Comparison of ENCODE assay signal across 10 cellular contexts in genomic region chr6:31896493-31896855, GRCh38. TPM values are rescaled to one million over a fixed set of nuclear protein-coding genes. Genes with fewer than 3 reads are reported as not detected.
A peak's percentile ranks its signal among the peaks of the same experiment; 100 is the strongest.
DNase-seq lines count a peak whose midpoint lies in the region; ATAC-seq lines count a peak whose summit lies in the region.
"Had no signal": no experiment of that assay in that cellular context is flagged by ENCODE, and none has a peak within 500 bp of the region (broad histone marks: within the 10 kb centered on the region; RNA-seq: fewer than 3 reads in every experiment).

No MANE protein-coding gene starts in this region.

- no peaks in the 10 kb centered on the region for H3K9me3 Mint-ChIP-seq in activated CD4-positive, alpha-beta T cell treated with anti-CD3 and anti-CD28 coated beads for 36 hours (ENCODE audit: low read depth)
- no peaks in the 10 kb centered on the region for H3K9me3 Mint-ChIP-seq in activated naive CD8-positive, alpha-beta T cell treated with anti-CD3 and anti-CD28 coated beads, Interleukin-2, amount 50 U/mL, for 24 hours

- CTCF ChIA-PET in activated CD4-positive, alpha-beta T cell treated with anti-CD3 and anti-CD28 coated beads for 36 hours (lab: Charles Lee), result no interaction called here

- H3K4me1 Mint-ChIP-seq in activated CD4-positive, alpha-beta T cell treated with anti-CD3 and anti-CD28 coated beads for 36 hours, result peaks cover 26% of the 10 kb centered on the region
- peaks cover 29% of the 10 kb centered on the region for H3K4me1 Mint-ChIP-seq in activated naive CD8-positive, alpha-beta T cell treated with anti-CD3 and anti-CD28 coated beads, Interleukin-2, amount 50 U/mL, for 24 hours

- DNase-seq in activated CD4-positive, alpha-beta T cell treated with anti-CD3 and anti-CD28 coated beads for 36 hours, result no peak
- no peak for DNase-seq in activated CD4-positive, alpha-beta T cell treated with anti-CD3 and anti-CD28 coated beads for 4 hours
- no peak for DNase-seq in activated naive CD8-positive, alpha-beta T cell treated with anti-CD3 and anti-CD28 coated beads, Interleukin-2, amount 50 U/mL, for 24 hours
- DNase-seq in HT-29 (ENCODE audit: low spot score) (no peak), foreskin melanocyte (no peak)
- DNase-seq: AML-193; stimulated activated CD4-positive, alpha-beta T cell treated with anti-CD3 and anti-CD28 coated beads, Interleukin-2, amount 100 ng/mL, for 24 hours had no signal

- intact Hi-C loops in activated CD4-positive, alpha-beta T cell treated with anti-CD3 and anti-CD28 coated beads for 36 hours (cut with DNase I, micrococcal nuclease), result loop anchor here (2.0 to 5.0 kb wide), 4 partner anchors 34 to 350 kb away; partner anchors contain the start of genes ATP6V1G2 (in 1 of the 2), NEU1 (in 1 of the 2) and NFKBIL1 (in 1 of the 2)

- POLR2A ChIA-PET in activated CD4-positive, alpha-beta T cell treated with anti-CD3 and anti-CD28 coated beads for 36 hours (lab: Charles Lee), result interaction anchor here (1.0 kb wide), 1 partner anchor 13 kb away, joined by 5 read pairs; no protein-coding TSS in a partner anchor

- peak overlapping the region; percentile 75 for H3K4me3 Mint-ChIP-seq in activated CD4-positive, alpha-beta T cell treated with anti-CD3 and anti-CD28 coated beads for 36 hours
- H3K4me3 Mint-ChIP-seq in activated naive CD8-positive, alpha-beta T cell treated with anti-CD3 and anti-CD28 coated beads, Interleukin-2, amount 50 U/mL, for 24 hours, result peak overlapping the region; percentile 83

- H3K27me3 Mint-ChIP-seq in activated CD4-positive, alpha-beta T cell treated with anti-CD3 and anti-CD28 coated beads for 36 hours, result no peaks in the 10 kb centered on the region
- H3K27me3 Mint-ChIP-seq in activated naive CD8-positive, alpha-beta T cell treated with anti-CD3 and anti-CD28 coated beads, Interleukin-2, amount 50 U/mL, for 24 hours, result no peaks in the 10 kb centered on the region

- peaks cover 21% of the 10 kb centered on the region for H3K36me3 Mint-ChIP-seq in activated CD4-positive, alpha-beta T cell treated with anti-CD3 and anti-CD28 coated beads for 36 hours (ENCODE audit: low read depth)
- peaks cover 11% of the 10 kb centered on the region for H3K36me3 Mint-ChIP-seq in activated naive CD8-positive, alpha-beta T cell treated with anti-CD3 and anti-CD28 coated beads, Interleukin-2, amount 50 U/mL, for 24 hours (ENCODE audit: low read depth)

- no peaks in the 10 kb centered on the region for H3K27me3 ChIP-seq in layer of hippocampus (ENCODE audit: control insufficient read depth, insufficient read depth, low read length)

- H3K27ac ChIP-seq in layer of hippocampus (ENCODE audit: low read depth, low read length) (peak overlapping the region; percentile 91), temporal lobe (ENCODE audit: low read depth, low read length) (peak overlapping the region; percentile 69)

- H3K27ac Mint-ChIP-seq in activated CD4-positive, alpha-beta T cell treated with anti-CD3 and anti-CD28 coated beads for 36 hours, result peak overlapping the region; percentile 86
- H3K27ac Mint-ChIP-seq in activated naive CD8-positive, alpha-beta T cell treated with anti-CD3 and anti-CD28 coated beads, Interleukin-2, amount 50 U/mL, for 24 hours, result peak overlapping the region; percentile 83

- no peak for ATAC-seq in activated CD4-positive, alpha-beta T cell treated with anti-CD3 and anti-CD28 coated beads for 36 hours
- ATAC-seq in activated naive CD8-positive, alpha-beta T cell treated with anti-CD3 and anti-CD28 coated beads, Interleukin-2, amount 50 U/mL, for 24 hours, result no peak
- ATAC-seq in HG02852 (IDR thresholded peaks at IDR 0.05; ENCODE audit: unreplicated experiment), result no peak

RNA-seq across cellular contexts. Expression of gene EHMT2, which starts 1.0 kb away (rescaled TPM):
- 10 to 100 TPM; 50.1 to 60.4 TPM for total RNA-seq in activated CD4-positive, alpha-beta T cell treated with anti-CD3 and anti-CD28 coated beads for 36 hours
- total RNA-seq in temporal lobe, result 65.6 TPM
- total RNA-seq in HT-29 (2014; rRNA removed; shearing (Covaris generic)), result 85.9 and 98.5 TPM in 2 replicates

RNA-seq across cellular contexts. Expression of gene ZBTB12, which starts 5.4 kb away (rescaled TPM):
- total RNA-seq in activated CD4-positive, alpha-beta T cell treated with anti-CD3 and anti-CD28 coated beads for 36 hours, result 1 to 10 TPM; 1.9 to 2.4 TPM
- 21.9 TPM for total RNA-seq in temporal lobe
- total RNA-seq in HT-29 (2014; rRNA removed; shearing (Covaris generic)), result 12.6 and 13.6 TPM in 2 replicates

RNA-seq across cellular contexts. Expression of gene SLC44A4, which starts 17.7 kb away (rescaled TPM):
- total RNA-seq in activated CD4-positive, alpha-beta T cell treated with anti-CD3 and anti-CD28 coated beads for 36 hours, result under 1 TPM; 0.19 to 0.27 TPM
- total RNA-seq in temporal lobe, result not detected
- 101 and 124 TPM in 2 replicates for total RNA-seq in HT-29 (2014; rRNA removed; shearing (Covaris generic))

RNA-seq across cellular contexts. Expression of gene C2, which starts 31.0 kb away (rescaled TPM):
- total RNA-seq in activated CD4-positive, alpha-beta T cell treated with anti-CD3 and anti-CD28 coated beads for 36 hours, result 1 to 10 TPM in 1 of 2 experiments, under 1 TPM in 1; 0.96 to 1.5 TPM
- total RNA-seq in temporal lobe, result 1.7 TPM
- 0.28 and 0.91 TPM in 2 replicates for total RNA-seq in HT-29 (2014; rRNA removed; shearing (Covaris generic))

RNA-seq across cellular contexts. Expression of gene NEU1, which starts 33.9 kb away (rescaled TPM):
- 10 to 100 TPM; 11.6 to 11.8 TPM for total RNA-seq in activated CD4-positive, alpha-beta T cell treated with anti-CD3 and anti-CD28 coated beads for 36 hours
- 14.0 TPM for total RNA-seq in temporal lobe
- 82.3 and 87.1 TPM in 2 replicates for total RNA-seq in HT-29 (2014; rRNA removed; shearing (Covaris generic))

Comparison
In these comparisons a context has a peak if more than half of its experiments do, and no peak if none do; other contexts are left out.
1. RNA of gene SLC44A4, which starts 17.7 kb away (total RNA-seq): 101 to 124 TPM in HT-29; 0.19 to 0.27 TPM in activated CD4-positive, alpha-beta T cell treated with anti-CD3 and anti-CD28 coated beads for 36 hours and not detected in temporal lobe (single experiment); every median in the first group is over 10 times any median in the second.